Comparison of ENCODE assay signal across 9 cellular contexts in genomic region chr9:130833324-130833990, GRCh38. TPM values are rescaled to one million over a fixed set of nuclear protein-coding genes. Genes with fewer than 3 reads are reported as not detected.
DNase-seq lines count a peak whose midpoint lies in the region; ATAC-seq and TF ChIP-seq lines count a peak whose summit lies in the region.
"Had no signal": no experiment of that assay in that cellular context is flagged by ENCODE, and none has a peak within 500 bp of the region (broad histone marks: within the 10 kb centered on the region; RNA-seq: fewer than 3 reads in every experiment).

No MANE protein-coding gene starts in this region.

- H3K4me3 ChIP-seq in Caco-2 (ENCODE audit: low read depth, low read length) (no peak overlapping the region; the same call in 1 of the 2 replicates), OCI-LY3 (ENCODE audit: low read length) (peak overlapping the region; percentile 85; the same call in 1 of the 2 replicates), prostate gland (no peak overlapping the region)

- ATAC-seq in HG03159 (IDR thresholded peaks at IDR 0.05; ENCODE audit: unreplicated experiment) (no peak), GM18511 (IDR thresholded peaks at IDR 0.05; ENCODE audit: unreplicated experiment) (no peak), HG03354 (IDR thresholded peaks at IDR 0.05; ENCODE audit: poor library complexity, severe bottlenecking, unreplicated experiment) (no peak)

- no peak overlapping the region for H3K27ac ChIP-seq in OCI-LY3 (ENCODE audit: low read length)
- H3K27ac ChIP-seq in epithelial cell of prostate = peak overlapping the region; percentile 87
- peak overlapping the region; percentile 83 to 86 for H3K27ac ChIP-seq in prostate gland

- H3K36me3 ChIP-seq in Caco-2 (ENCODE audit: control insufficient read depth, insufficient read depth, low read length) = no peaks in the 10 kb centered on the region
- peaks cover 11% of the 10 kb centered on the region for H3K36me3 ChIP-seq in OCI-LY3 (replicated peaks; ENCODE audit: low read depth, low read length)
- no peaks in the 10 kb centered on the region for H3K36me3 ChIP-seq in prostate gland

- H3K9me3 ChIP-seq in Caco-2 = peaks cover 4% of the 10 kb centered on the region; the same call in 1 of the 2 replicates
- 0 out of 2 replicates have a peak, but pooled peaks cover 5% of the 10 kb centered on the region for H3K9me3 ChIP-seq in OCI-LY3 (ENCODE audit: insufficient read depth, low read length)
- H3K9me3 ChIP-seq in prostate gland = no peaks in the 10 kb centered on the region

- peaks cover 6% of the 10 kb centered on the region for H3K9me3 Mint-ChIP-seq in Caco-2 (ENCODE audit: unreplicated experiment)
- H3K9me3 Mint-ChIP-seq: activated naive CD8-positive, alpha-beta T cell treated with anti-CD3 and anti-CD28 coated beads, Interleukin-2, amount 10 ng/mL, durations not matched to agents 7 days and 5 days had no signal

- peak overlapping the region; percentile 93 for H3K4me3 Mint-ChIP-seq in Caco-2 (ENCODE audit: unreplicated experiment)

- TF ChIP-seq POLR2A in prostate gland (IDR thresholded peaks at IDR 0.05) = no peak

- WGBS in prostate gland = 42% methylated on average over 6 of the region's 6 CpGs

- no peak overlapping the region for H2AFZ ChIP-seq in OCI-LY3 (ENCODE audit: low read depth, low read length)

- peak overlapping the region; percentile 82; the same call in 1 of the 2 replicates for H3K9ac ChIP-seq in OCI-LY3 (ENCODE audit: low read length)

- POLR2A ChIA-PET in Caco-2 (lab: Charles Lee) = no interaction called here

- CTCF ChIA-PET in Caco-2 (lab: Charles Lee) = interaction anchor here (1.5 kb wide), 1 partner anchor 62 kb away, joined by 4 read pairs; no protein-coding TSS in a partner anchor

- no peak for DNase-seq in Caco-2
- DNase-seq in epithelial cell of prostate (ENCODE audit: low read depth, low spot score) = no peak
- DNase-seq in prostate gland (ENCODE audit: low spot score) = peak; percentile 47
- DNase-seq in NCI-H82 (lab: John Stamatoyannopoulos, UW) = no peak
- DNase-seq: activated naive CD8-positive, alpha-beta T cell treated with anti-CD3 and anti-CD28 coated beads, Interleukin-2, amount 10 ng/mL, durations not matched to agents 7 days and 5 days had no signal

- H3K79me2 ChIP-seq in OCI-LY3 (ENCODE audit: low read length) = peaks cover 52% of the 10 kb centered on the region

- peak overlapping the region; percentile 69 for H3K4me2 ChIP-seq in OCI-LY3 (ENCODE audit: low read length)

- TF ChIP-seq CTCF in Caco-2 (IDR thresholded peaks at IDR 0.05; ENCODE audit: insufficient read depth in 1 of 2, low read depth in 1 of 2, low read length in 1 of 2, severe bottlenecking in 1 of 2, unreplicated experiment in 1 of 2) (no peak), OCI-LY3 (IDR thresholded peaks at IDR 0.05; ENCODE audit: low read depth, low read length) (no peak), prostate gland (IDR thresholded peaks at IDR 0.05) (no peak)

- intact Hi-C loops in Caco-2 (cut with micrococcal nuclease; ENCODE audit: unreplicated experiment) = no loop called here
- intact Hi-C loops in prostate gland (cut with DNase I) = no loop called here

- peaks cover 10% of the 10 kb centered on the region for H3K4me1 Mint-ChIP-seq in Caco-2 (ENCODE audit: low read depth, unreplicated experiment)

- peaks cover 13% of the 10 kb centered on the region for H4K20me1 ChIP-seq in OCI-LY3 (ENCODE audit: insufficient read depth, low read length)

- no peaks in the 10 kb centered on the region for H3K27me3 Mint-ChIP-seq in Caco-2 (ENCODE audit: insufficient read depth, unreplicated experiment)

- H3K36me3 Mint-ChIP-seq in Caco-2 (ENCODE audit: insufficient read depth, unreplicated experiment) = peaks cover 18% of the 10 kb centered on the region
- H3K36me3 Mint-ChIP-seq: activated naive CD8-positive, alpha-beta T cell treated with anti-CD3 and anti-CD28 coated beads, Interleukin-2, amount 10 ng/mL, durations not matched to agents 7 days and 5 days had no signal

- BruUV-seq in Caco-2 (replicated peaks; lab: Mats Ljungman, UMichigan) = no TSS peak

- H3K4me1 ChIP-seq in Caco-2 = peaks cover 8% of the 10 kb centered on the region; the same call in 1 of the 2 replicates
- H3K4me1 ChIP-seq in OCI-LY3 (ENCODE audit: low read length) = peaks cover 23% of the 10 kb centered on the region
- H3K4me1 ChIP-seq in prostate gland (replicated peaks) = peaks cover 5% of the 10 kb centered on the region

- H3K27ac Mint-ChIP-seq in Caco-2 (ENCODE audit: unreplicated experiment) = no peak overlapping the region

- no peaks in the 10 kb centered on the region for H3K27me3 ChIP-seq in Caco-2 (replicated peaks; ENCODE audit: control insufficient read depth, insufficient read depth, low read length)
- H3K27me3 ChIP-seq in OCI-LY3 (ENCODE audit: low read depth, low read length) = no peaks in the 10 kb centered on the region
- no peaks in the 10 kb centered on the region for H3K27me3 ChIP-seq in prostate gland (replicated peaks; ENCODE audit: insufficient read depth)

RNA-seq across cellular contexts. Expression of gene ABL1, which starts 1.6 kb away (rescaled TPM):
- 50.9 and 55.2 TPM in 2 replicates for total RNA-seq in Caco-2 (2022)
- 10 to 100 TPM; 48.2 to 73.4 TPM for total RNA-seq in prostate gland
